11 cellular contexts compared by ENCODE assay signal in genomic region chr18:8427339-8427738, GRCh38.
"Had no signal": no experiment of that assay in that cellular context is flagged by ENCODE, and none has a peak within 500 bp of the region (broad histone marks: within the 10 kb centered on the region; RNA-seq: fewer than 3 reads in every experiment).

No MANE protein-coding gene starts in this region.

- H3K36me3 ChIP-seq: HAP-1 had no signal

- DNase-seq: GM23248, GOT3, H7, H9, HCEC 1CT, HFFc6 had no signal

- H3K4me3 Mint-ChIP-seq: GM23338, H9, HFFc6 had no signal

- H3K27ac ChIP-seq: GM23248 had no signal

- ATAC-seq: HCT116 had no signal

- H3K4me3 ChIP-seq: GM23248, GM23338, HAP-1 had no signal

- H3K9me3 Mint-ChIP-seq: GM23338, H9, HFFc6 had no signal

- H2AFZ ChIP-seq: GM23248, GM23338 had no signal

- H3K27ac Mint-ChIP-seq: GM23338, H9, HFFc6 had no signal

- H3K9me3 ChIP-seq: HAP-1 had no signal

- H3K9ac ChIP-seq: GM23248 had no signal

- FAIRE-seq: H1, H54 had no signal

- H3K4me2 ChIP-seq: GM23338 had no signal

- H3K4me1 ChIP-seq: HAP-1 had no signal
